In genomic region chr17:68288804-68289203, GRCh38 we compare ENCODE assay signal across 1 cellular context.
TF ChIP-seq lines count a peak whose summit lies in the region.

No MANE protein-coding gene starts in this region.

TF ChIP-seq in H1, 55 proteins besides CTCF, POLR2A, EP300 and RAD21:
- TF ChIP-seq FOSL1 (IDR thresholded peaks at IDR 0.05; ENCODE audit: insufficient read depth, low read depth, low read length) (no peak), YY1 (IDR thresholded peaks at IDR 0.05; ENCODE audit: low read depth, low read length) (peak; percentile 85), SRF (IDR thresholded peaks at IDR 0.05; ENCODE audit: low read depth, low read length) (no peak)
